ENCODE assay signal across 7 cellular contexts in genomic region chr2:187138240-187138639, GRCh38.
DNase-seq lines count a peak whose midpoint lies in the region; ATAC-seq and TF ChIP-seq lines count a peak whose summit lies in the region.

No MANE protein-coding gene starts in this region.

- no peaks in the 10 kb centered on the region for H3K9me3 ChIP-seq in left lung

- no peaks in the 10 kb centered on the region for H3K27me3 ChIP-seq in left lung

- peak; percentile 49 for ATAC-seq in GM18505 (IDR thresholded peaks at IDR 0.05; ENCODE audit: unreplicated experiment)
- ATAC-seq in HG03565 (IDR thresholded peaks at IDR 0.05; ENCODE audit: unreplicated experiment): peak; percentile 69
- ATAC-seq in left lung: peak; percentile 60
- ATAC-seq in HG02840 (IDR thresholded peaks at IDR 0.05; ENCODE audit: low FRiP score, unreplicated experiment): no peak
- ATAC-seq in GM21381 (IDR thresholded peaks at IDR 0.05; ENCODE audit: unreplicated experiment): no peak

- in situ Hi-C loops in astrocyte of the spinal cord (cut with HindIII; ENCODE audit: low sequenced_read_pairs): no loop called here

- no peak for TF ChIP-seq POLR2A in GM18505 (IDR thresholded peaks at IDR 0.05; ENCODE audit: borderline replicate concordance, extremely low read depth, insufficient read depth, insufficient read length)

- intact Hi-C loops in left lung (cut with DNase I): loop anchor here in 1 of 2 donors (10.0 kb wide), 1 partner anchor 297 kb away; no protein-coding TSS in a partner anchor

- H3K36me3 ChIP-seq in left lung: no peaks in the 10 kb centered on the region

- no peak overlapping the region for H3K27ac ChIP-seq in left lung
- no peak overlapping the region for H3K27ac ChIP-seq in coronary artery

- peak; percentile 87 for TF ChIP-seq CTCF in astrocyte of the spinal cord (IDR thresholded peaks at IDR 0.05; ENCODE audit: low read depth, low read length)
- peak; percentile 19 to 25 for TF ChIP-seq CTCF in left lung (IDR thresholded peaks at IDR 0.05)
- TF ChIP-seq CTCF in coronary artery (IDR thresholded peaks at IDR 0.05): no peak

- peak; percentile 55 for DNase-seq in astrocyte of the spinal cord (ENCODE audit: low read depth, low spot score)
- DNase-seq in left lung: peak in 1 of 2 donors; percentile 15
- DNase-seq in coronary artery (ENCODE audit: low spot score): no peak

- no peak overlapping the region for H3K4me3 ChIP-seq in astrocyte of the spinal cord (ENCODE audit: low read depth, low read length)
- no peak overlapping the region for H3K4me3 ChIP-seq in left lung
- H3K4me3 ChIP-seq in coronary artery: no peak overlapping the region

- no peaks in the 10 kb centered on the region for H3K4me1 ChIP-seq in left lung

Comparison
In these comparisons a context has a peak if more than half of its experiments do, and no peak if none do; other contexts are left out.
1. ATAC-seq: peak in GM18505 (single experiment), HG03565 (single experiment) and left lung (single experiment); none in HG02840 (single experiment) and GM21381 (single experiment).